ENCODE assay signal across 9 cellular contexts in genomic region chr10:17805921-17806577, GRCh38. TPM values are rescaled to one million over a fixed set of nuclear protein-coding genes. Genes with fewer than 3 reads are reported as not detected.
A peak's percentile ranks its signal among the peaks of the same experiment; 100 is the strongest.
DNase-seq lines count a peak whose midpoint lies in the region; ATAC-seq, FAIRE-seq and TF ChIP-seq lines count a peak whose summit lies in the region.
"Had no signal": no experiment of that assay in that cellular context is flagged by ENCODE, and none has a peak within 500 bp of the region (broad histone marks: within the 10 kb centered on the region; RNA-seq: fewer than 3 reads in every experiment).

No MANE protein-coding gene starts in this region.

- TF ChIP-seq EP300 in gastroesophageal sphincter (IDR thresholded peaks at IDR 0.05), result no peak

- peak; percentile 6 for FAIRE-seq in H54 (lab: Jason Lieb, UNC)

- 50 to 67% methylated on average over 2 to 7 of the region's 7 CpGs for WGBS in gastroesophageal sphincter (ENCODE audit: low coverage in 1 of 2), 2 donors

- peaks cover 6% of the 10 kb centered on the region for H3K9me3 Mint-ChIP-seq in progenitor cell of endocrine pancreas (ENCODE audit: low read depth)

- H3K27me3 Mint-ChIP-seq in progenitor cell of endocrine pancreas, result peaks cover 62% of the 10 kb centered on the region

- no peak overlapping the region for H3K4me3 Mint-ChIP-seq in progenitor cell of endocrine pancreas (ENCODE audit: low read depth)

- H3K9me3 ChIP-seq in ascending aorta (no peaks in the 10 kb centered on the region), gastroesophageal sphincter (peaks cover 0 to 6% (median 0%) of the 10 kb centered on the region in 3 donors)

- peak; percentile 3 for DNase-seq in NCI-H1105 treated with DMSO at 0.1 percent for 48 hours (lab: John Stamatoyannopoulos, UW)
- DNase-seq in NCI-H1105 (lab: John Stamatoyannopoulos, UW), result no peak
- DNase-seq in H54 (ENCODE audit: insufficient read length, low spot score), result no peak
- DNase-seq in progenitor cell of endocrine pancreas (ENCODE audit: low spot score, unreplicated experiment), result no peak
- no peak for DNase-seq in ascending aorta (ENCODE audit: low spot score in 2 of 2)
- DNase-seq in NCI-H82 (lab: John Stamatoyannopoulos, UW), result no peak
- DNase-seq: NCI-H1436 treated with DMSO at 0.1 percent for 48 hours had no signal

- intact Hi-C loops in ascending aorta (cut with DNase I), result no loop called here

- no peaks in the 10 kb centered on the region for H3K36me3 Mint-ChIP-seq in progenitor cell of endocrine pancreas (ENCODE audit: insufficient read depth)

- TF ChIP-seq POLR2A in H54 (IDR thresholded peaks at IDR 0.05; ENCODE audit: low read depth, low read length), result no peak
- no peak for TF ChIP-seq POLR2A in gastroesophageal sphincter (IDR thresholded peaks at IDR 0.05)

- H3K4me1 ChIP-seq in ascending aorta (no peaks in the 10 kb centered on the region), gastroesophageal sphincter (no peaks in the 10 kb centered on the region)

- H3K36me3 ChIP-seq in ascending aorta (no peaks in the 10 kb centered on the region), gastroesophageal sphincter (no peaks in the 10 kb centered on the region)

- H3K4me3 ChIP-seq in ascending aorta, result no peak overlapping the region
- H3K4me3 ChIP-seq in gastroesophageal sphincter, result no peak overlapping the region

- peak; percentile 61 for ATAC-seq in SK-N-SH treated with all-trans-retinoic acid at 6 μM for 48 hours
- ATAC-seq in gastroesophageal sphincter, result no peak

- TF ChIP-seq CTCF in progenitor cell of endocrine pancreas (IDR thresholded peaks at IDR 0.05; ENCODE audit: unreplicated experiment) (peak; percentile 44), ascending aorta (IDR thresholded peaks at IDR 0.05) (no peak), gastroesophageal sphincter (IDR thresholded peaks at IDR 0.05) (no peak)

- H3K27me3 ChIP-seq in ascending aorta, result no peaks in the 10 kb centered on the region
- no peaks in the 10 kb centered on the region for H3K27me3 ChIP-seq in gastroesophageal sphincter

- no peak overlapping the region for H3K27ac Mint-ChIP-seq in progenitor cell of endocrine pancreas

- H3K4me1 Mint-ChIP-seq in progenitor cell of endocrine pancreas (ENCODE audit: low read depth), result peaks cover 2% of the 10 kb centered on the region

- H3K27ac ChIP-seq in ascending aorta, result no peak overlapping the region
- H3K27ac ChIP-seq in gastroesophageal sphincter, result no peak overlapping the region

TF ChIP-seq in SK-N-SH treated with all-trans-retinoic acid at 6 μM for 48 hours, 23 proteins besides CTCF, POLR2A, EP300 and RAD21:
- TF ChIP-seq TOX (CRISPR knock-in tag; IDR thresholded peaks at IDR 0.05; ENCODE audit: borderline replicate concordance), result no peak
- no peak for TF ChIP-seq RARB (CRISPR knock-in tag; IDR thresholded peaks at IDR 0.05)
- no peak for TF ChIP-seq ZFP30 (CRISPR knock-in tag; IDR thresholded peaks at IDR 0.05)
- no peak for TF ChIP-seq CSRNP3 (CRISPR knock-in tag; IDR thresholded peaks at IDR 0.05)
- no peak for TF ChIP-seq POU6F1 (CRISPR knock-in tag; IDR thresholded peaks at IDR 0.05; ENCODE audit: borderline replicate concordance, low read depth)
- TF ChIP-seq ZNF565 (CRISPR knock-in tag; conservative IDR thresholded peaks at IDR 0.05; ENCODE audit: low read depth), result no peak
- TF ChIP-seq TSHZ2 (CRISPR knock-in tag; IDR thresholded peaks at IDR 0.05), result no peak
- no peak for TF ChIP-seq GLIS3 (CRISPR knock-in tag; IDR thresholded peaks at IDR 0.05)
- no peak for TF ChIP-seq PPARA (CRISPR knock-in tag; IDR thresholded peaks at IDR 0.05; ENCODE audit: borderline replicate concordance)
- no peak for TF ChIP-seq ESRRG (CRISPR knock-in tag; IDR thresholded peaks at IDR 0.05)
- no peak for TF ChIP-seq ISL1 (CRISPR knock-in tag; IDR thresholded peaks at IDR 0.05)
- no peak for TF ChIP-seq SNAI2 (CRISPR knock-in tag; IDR thresholded peaks at IDR 0.05)
- no peak for TF ChIP-seq ZC3H10 (CRISPR knock-in tag; IDR thresholded peaks at IDR 0.05)
TF ChIP-seq in SK-N-SH treated with all-trans-retinoic acid at 6 μM for 48 hours: peak in this region for 0.

RNA-seq across cellular contexts. Expression of gene MRC1, which starts 3.1 kb away (rescaled TPM):
- 0.04 TPM in 1 of 2 replicates, not detected in the other for total RNA-seq in progenitor cell of endocrine pancreas
- 15.1 TPM for total RNA-seq in ascending aorta
- 10 to 100 TPM in 3 of 4 donors, 1 to 10 TPM in 1; 9.8 to 88.6 (median 50.3) TPM for total RNA-seq in gastroesophageal sphincter

RNA-seq across cellular contexts. Expression of gene TMEM236, which starts 54.0 kb away (rescaled TPM):
- 0.07 TPM in 2 replicates for total RNA-seq in progenitor cell of endocrine pancreas
- not detected for total RNA-seq in ascending aorta
- total RNA-seq in gastroesophageal sphincter, result 1 to 10 TPM in 1 of 4 donors, under 1 TPM in 3; 0.16 to 1.6 (median 0.63) TPM

Comparison
In these comparisons a context has a peak if more than half of its experiments do, and no peak if none do; other contexts are left out.
1. RNA of gene MRC1, which starts 3.1 kb away (total RNA-seq): 9.8 to 88.6 TPM in gastroesophageal sphincter and 15.1 TPM in ascending aorta (single experiment); 0.04 TPM in progenitor cell of endocrine pancreas; every median in the first group is over 10 times any median in the second.